In genomic region chr15:40939909-40940801, GRCh38 we compare ENCODE assay signal across 9 cellular contexts. TPM values are rescaled to one million over a fixed set of nuclear protein-coding genes. Genes with fewer than 3 reads are reported as not detected.
DNase-seq lines count a peak whose midpoint lies in the region; ATAC-seq and TF ChIP-seq lines count a peak whose summit lies in the region.
"Had no signal": no experiment of that assay in that cellular context is flagged by ENCODE, and none has a peak within 500 bp of the region (broad histone marks: within the 10 kb centered on the region; RNA-seq: fewer than 3 reads in every experiment).

No MANE protein-coding gene starts in this region.

- no peaks in the 10 kb centered on the region for H3K36me3 ChIP-seq in CD8-positive, alpha-beta T cell (ENCODE audit: insufficient read depth, low read length)
- no peaks in the 10 kb centered on the region for H3K36me3 ChIP-seq in neuronal stem cell (replicated peaks in 1 of 2; ENCODE audit: control insufficient read depth in 2 of 2, insufficient read depth in 2 of 2, low read length in 2 of 2)

- peak; percentile 12 for ATAC-seq in CD8-positive, alpha-beta T cell
- ATAC-seq in esophagus mucosa: no peak

- CTCF ChIA-PET in CD8-positive, alpha-beta T cell (lab: Charles Lee): interaction anchor here (0.8 to 9.7 kb wide), 7 partner anchors 10 to 45 kb away, joined by 3 to 88 read pairs (median 15); partner anchors contain the start of genes CHAC1, DLL4 and VPS18

- H3K36me3 Mint-ChIP-seq in CD8-positive, alpha-beta T cell: no peaks in the 10 kb centered on the region
- no peaks in the 10 kb centered on the region for H3K36me3 Mint-ChIP-seq in IgD-negative memory B cell

- H3K27ac Mint-ChIP-seq in CD8-positive, alpha-beta T cell: peak overlapping the region; percentile 30
- peak overlapping the region; percentile 44 to 49 (median 46) for H3K27ac Mint-ChIP-seq in IgD-negative memory B cell

- peak overlapping the region; percentile 78 for H2AK5ac ChIP-seq in neuronal stem cell (ENCODE audit: low read depth, low read length)

- peaks cover 37% of the 10 kb centered on the region for H3K4me1 Mint-ChIP-seq in CD8-positive, alpha-beta T cell (ENCODE audit: low read depth)
- peaks cover 4 to 24% (median 7%) of the 10 kb centered on the region in 3 donors for H3K4me1 Mint-ChIP-seq in IgD-negative memory B cell

- no peaks in the 10 kb centered on the region for H3K9me3 Mint-ChIP-seq in CD8-positive, alpha-beta T cell
- H3K9me3 Mint-ChIP-seq in IgD-negative memory B cell: no peaks in the 10 kb centered on the region

- peak overlapping the region; percentile 32 for H3K18ac ChIP-seq in neuronal stem cell (ENCODE audit: low read length)

- TF ChIP-seq CTCF in CD8-positive, alpha-beta T cell (IDR thresholded peaks at IDR 0.05): no peak

- H3K14ac ChIP-seq in neuronal stem cell (ENCODE audit: low read length): peak overlapping the region; percentile 3

- H3K4ac ChIP-seq in neuronal stem cell (ENCODE audit: low read length): no peak overlapping the region

- H3K9ac ChIP-seq in neuronal stem cell (ENCODE audit: low read depth, low read length, poor library complexity): peak overlapping the region; percentile 36

- no peak overlapping the region for H3K4me3 ChIP-seq in CD8-positive, alpha-beta T cell (ENCODE audit: low read depth, low read length)
- peak overlapping the region in 1 of 2 donors; percentile 63 for H3K4me3 ChIP-seq in neuronal stem cell (ENCODE audit: low read length in 2 of 2)

- H2BK15ac ChIP-seq in neuronal stem cell (ENCODE audit: low read length): peak overlapping the region; percentile 92

- H2BK5ac ChIP-seq in neuronal stem cell (ENCODE audit: low read length): no peak overlapping the region

- no peaks in the 10 kb centered on the region for H3K27me3 ChIP-seq in CD8-positive, alpha-beta T cell (ENCODE audit: insufficient read depth, low read length)
- peaks cover 0 to 4% (median 0%) of the 10 kb centered on the region in 3 experiments for H3K27me3 ChIP-seq in neuronal stem cell (ENCODE audit: control insufficient read depth in 3 of 3, insufficient read depth in 3 of 3, low read depth in 1 of 3, low read length in 3 of 3)

- no peak overlapping the region for H3K4me2 ChIP-seq in neuronal stem cell (ENCODE audit: insufficient read depth, low read length, poor library complexity, severe bottlenecking)

- H3K27me3 Mint-ChIP-seq in CD8-positive, alpha-beta T cell (ENCODE audit: low read depth): no peaks in the 10 kb centered on the region
- peaks cover 3% of the 10 kb centered on the region for H3K27me3 Mint-ChIP-seq in IgD-negative memory B cell

- H2AFZ ChIP-seq in neuronal stem cell (ENCODE audit: low read length): peak overlapping the region; percentile 99

- no peaks in the 10 kb centered on the region for H3K79me1 ChIP-seq in neuronal stem cell (ENCODE audit: low read depth, low read length)

- no peak overlapping the region for H4K8ac ChIP-seq in neuronal stem cell (ENCODE audit: low read depth, low read length)

- peak in 1 of 7 experiments; percentile 53 for DNase-seq in CD8-positive, alpha-beta T cell
- DNase-seq in dermis blood vessel endothelial cell (peak; percentile 91), neuronal stem cell (ENCODE audit: low spot score) (no peak), HK-2 (ENCODE audit: unreplicated experiment) (no peak), NCI-H1694 treated with DMSO at 0.1 percent for 48 hours (lab: John Stamatoyannopoulos, UW) (no peak)
- DNase-seq in stimulated activated CD4-positive, alpha-beta T cell treated with anti-CD3 and anti-CD28 coated beads, Interleukin-4, amount 100 ng/mL, for 1 hour: no peak
- DNase-seq: RPMI8226 had no signal

- H3K27ac ChIP-seq in CD8-positive, alpha-beta T cell (ENCODE audit: low read depth, low read length): no peak overlapping the region
- H3K27ac ChIP-seq in neuronal stem cell (replicated peaks; ENCODE audit: low read length): no peak overlapping the region

- POLR2A ChIA-PET in CD8-positive, alpha-beta T cell (lab: Charles Lee): interaction anchor here (2.5 to 3.7 kb wide), 3 partner anchors 13 to 33 kb away, joined by 15 to 28 read pairs (median 16); partner anchors contain the start of gene CHAC1

- H3K9me3 ChIP-seq in CD8-positive, alpha-beta T cell (ENCODE audit: low read length): no peaks in the 10 kb centered on the region
- H3K9me3 ChIP-seq in neuronal stem cell (replicated peaks in 1 of 2; ENCODE audit: control insufficient read depth in 2 of 2, insufficient read depth in 1 of 2, low read depth in 1 of 2, low read length in 2 of 2): no peaks in the 10 kb centered on the region

- H2BK120ac ChIP-seq in neuronal stem cell (ENCODE audit: low read depth, low read length): no peak overlapping the region

- no CpG with 5 or more reads among the region's 17 CpGs for WGBS in neuronal stem cell (ENCODE audit: extremely low coverage in 2 of 2, insufficient read length in 2 of 2, insufficient replicate concordance in 1 of 2), 2 donors

- H2BK12ac ChIP-seq in neuronal stem cell (ENCODE audit: low read length): peak overlapping the region; percentile 36

- intact Hi-C loops in CD8-positive, alpha-beta T cell (cut with DNase I, micrococcal nuclease): loop anchor here (2.0 to 5.0 kb wide), 4 partner anchors 13 to 602 kb away; partner anchors contain the start of genes INO80 (in 1 of the 2) and RPAP1 (in 1 of the 2)

- peak overlapping the region; percentile 26 for H3K4me3 Mint-ChIP-seq in CD8-positive, alpha-beta T cell
- H3K4me3 Mint-ChIP-seq in IgD-negative memory B cell: peak overlapping the region; percentile 44 to 74 (median 62)

- no peak overlapping the region for H3K23ac ChIP-seq in neuronal stem cell (ENCODE audit: low read depth, low read length, poor library complexity)

- H3K4me1 ChIP-seq in CD8-positive, alpha-beta T cell (ENCODE audit: insufficient read depth, low read length): peaks cover 29% of the 10 kb centered on the region
- H3K4me1 ChIP-seq in neuronal stem cell (ENCODE audit: control insufficient read depth in 2 of 2, insufficient read depth in 1 of 2, low read depth in 1 of 2, low read length in 2 of 2): peaks cover 10% of the 10 kb centered on the region in 2 donors

- H4K91ac ChIP-seq in neuronal stem cell (ENCODE audit: low read depth, low read length, poor library complexity): no peak overlapping the region

RNA-seq across cellular contexts. Expression of gene DLL4, which starts 11.0 kb away (rescaled TPM):
- total RNA-seq in CD8-positive, alpha-beta T cell: under 1 TPM; 0.08 TPM
- polyA plus RNA-seq in IgD-negative memory B cell: not detected
- total RNA-seq in dermis blood vessel endothelial cell (128 and 158 TPM in 2 replicates), esophagus mucosa (1.1 TPM)
- 0.20 TPM for polyA plus RNA-seq in neuronal stem cell (2013, experiment 1 of 2)
- polyA plus RNA-seq in neuronal stem cell (2013, experiment 2 of 2): 0.21 TPM

RNA-seq across cellular contexts. Expression of gene CHAC1, which starts 13.1 kb away (rescaled TPM):
- under 1 TPM; 0.22 to 0.69 TPM for total RNA-seq in CD8-positive, alpha-beta T cell
- 0.84 TPM for polyA plus RNA-seq in IgD-negative memory B cell
- total RNA-seq in dermis blood vessel endothelial cell (2.2 and 2.9 TPM in 2 replicates), esophagus mucosa (31.8 TPM)
- polyA plus RNA-seq in neuronal stem cell (2013, experiment 1 of 2): 3.9 TPM
- polyA plus RNA-seq in neuronal stem cell (2013, experiment 2 of 2): 3.7 TPM

RNA-seq across cellular contexts. Expression of gene VPS18, which starts 45.9 kb away (rescaled TPM):
- 10 to 100 TPM; 21.7 to 23.6 TPM for total RNA-seq in CD8-positive, alpha-beta T cell
- polyA plus RNA-seq in IgD-negative memory B cell: 27.0 TPM
- total RNA-seq in dermis blood vessel endothelial cell (64.1 and 67.2 TPM in 2 replicates), esophagus mucosa (10.9 TPM)
- 6.1 TPM for polyA plus RNA-seq in neuronal stem cell (2013, experiment 1 of 2)
- 6.0 TPM for polyA plus RNA-seq in neuronal stem cell (2013, experiment 2 of 2)

Comparison
In these comparisons a context has a peak if more than half of its experiments do, and no peak if none do; other contexts are left out.
1. RNA of gene DLL4, which starts 11.0 kb away (total RNA-seq): 128 to 158 TPM in dermis blood vessel endothelial cell; 1.1 TPM in esophagus mucosa (single experiment) and 0.08 TPM in CD8-positive, alpha-beta T cell; every median in the first group is over 10 times any median in the second.